18 cellular contexts compared by ENCODE assay signal in genomic region chr3:51985971-51986947, GRCh38. TPM values are rescaled to one million over a fixed set of nuclear protein-coding genes. Genes with fewer than 3 reads are reported as not detected.
DNase-seq lines count a peak whose midpoint lies in the region; ATAC-seq, FAIRE-seq and TF ChIP-seq lines count a peak whose summit lies in the region.
"Had no signal": no experiment of that assay in that cellular context is flagged by ENCODE, and none has a peak within 500 bp of the region (broad histone marks: within the 10 kb centered on the region; RNA-seq: fewer than 3 reads in every experiment).

No MANE protein-coding gene starts in this region.

- peaks cover under 1% of the 10 kb centered on the region for H4K20me1 ChIP-seq in astrocyte (ENCODE audit: insufficient read depth, low read length)

- H3K79me2 ChIP-seq in astrocyte (ENCODE audit: insufficient read depth, low read length) = peaks cover 9% of the 10 kb centered on the region

- POLR2A ChIA-PET in HEK293 (lab: Yijun Ruan, JAX) = interaction anchor here (0.5 to 1.9 kb wide), 3 partner anchors 9 to 16 kb away, joined by 3 to 9 read pairs (median 3); partner anchors contain the start of gene RPL29

- peaks cover 3% of the 10 kb centered on the region for H3K36me3 Mint-ChIP-seq in astrocyte (ENCODE audit: low read depth, unreplicated experiment)
- peaks cover 2% of the 10 kb centered on the region for H3K36me3 Mint-ChIP-seq in nephron (ENCODE audit: low read depth)

- H3K4me3 ChIP-seq in HEK293 (ENCODE audit: low read depth, low read length) = no peak overlapping the region
- H3K4me3 ChIP-seq in astrocyte (ENCODE audit: insufficient read depth, low read depth, low read length) = no peak overlapping the region
- H3K4me3 ChIP-seq: GM23248, SJSA1, thoracic aorta had no signal

- TF ChIP-seq CTCF in HEK293 (tag by site-specific recombination; IDR thresholded peaks at IDR 0.05) (no peak), astrocyte (IDR thresholded peaks at IDR 0.05; ENCODE audit: insufficient read depth, low read depth, low read length) (no peak), nephron (IDR thresholded peaks at IDR 0.05; ENCODE audit: unreplicated experiment in 3 of 3) (no peak)

- CTCF ChIA-PET in HEK293 (lab: Yijun Ruan, JAX) = interaction anchor here (0.7 to 1.1 kb wide), 3 partner anchors 12 to 15 kb away, joined by 3 to 5 read pairs (median 3); partner anchors contain the start of genes ABHD14A and ABHD14B

- no peaks in the 10 kb centered on the region for H3K4me1 ChIP-seq in HEK293 (ENCODE audit: control insufficient read depth, insufficient read depth, low read length)
- H3K4me1 ChIP-seq in astrocyte (ENCODE audit: insufficient read depth, low read length) = peaks cover 15% of the 10 kb centered on the region

- no peak overlapping the region for H3K9ac ChIP-seq in astrocyte (ENCODE audit: low read length)
- H3K9ac ChIP-seq: GM23248, parathyroid adenoma had no signal

- H3K4me1 Mint-ChIP-seq in astrocyte (ENCODE audit: low read depth, unreplicated experiment) = peaks cover 6% of the 10 kb centered on the region
- peaks cover 19% of the 10 kb centered on the region for H3K4me1 Mint-ChIP-seq in nephron

- H3K27me3 Mint-ChIP-seq in astrocyte (ENCODE audit: low read depth, unreplicated experiment) (no peaks in the 10 kb centered on the region), nephron (ENCODE audit: low read depth) (no peaks in the 10 kb centered on the region)

- H2AFZ ChIP-seq in astrocyte (ENCODE audit: low read depth, low read length) = no peak overlapping the region
- H2AFZ ChIP-seq: GM23248, parathyroid adenoma had no signal

- H3K9me3 Mint-ChIP-seq in astrocyte (ENCODE audit: unreplicated experiment) = no peaks in the 10 kb centered on the region
- no peaks in the 10 kb centered on the region for H3K9me3 Mint-ChIP-seq in nephron

- ATAC-seq in GM21825 (IDR thresholded peaks at IDR 0.05; ENCODE audit: unreplicated experiment) = no peak

- H3K27ac Mint-ChIP-seq in astrocyte (ENCODE audit: unreplicated experiment) (peak overlapping the region; percentile 12), nephron (peak overlapping the region in 1 of 3 experiments; percentile 97)

- no peak overlapping the region for H3K4me2 ChIP-seq in astrocyte (ENCODE audit: low read length)

- DNase-seq in astrocyte (ENCODE audit: low read depth) = no peak
- DNase-seq in activated CD8-positive, alpha-beta memory T cell treated with anti-CD3 and anti-CD28 coated beads for 24 hours = no peak
- DNase-seq: activated CD4-positive, alpha-beta T cell treated with anti-CD3 and anti-CD28 coated beads for 4 hours; activated T-cell treated with anti-CD3 and anti-CD28 coated beads, Interleukin-2, amount 50 U/mL, for 48 hours; GM23248; hypothalamus; KG1; NCI-H1048; NCI-H526; stimulated activated CD4-positive, alpha-beta T cell treated with anti-CD3 and anti-CD28 coated beads, Interleukin-4, amount 100 ng/mL, for 1 hour had no signal

- no peak overlapping the region for H3K4me3 Mint-ChIP-seq in astrocyte (ENCODE audit: unreplicated experiment)
- H3K4me3 Mint-ChIP-seq in nephron = peak overlapping the region in 2 of 3 experiments; percentile 16 to 57

- FAIRE-seq in astrocyte (lab: Jason Lieb, UNC) = no peak
- FAIRE-seq: G401.6, GM12891 had no signal

- no peaks in the 10 kb centered on the region for H3K27me3 ChIP-seq in astrocyte (ENCODE audit: insufficient read depth, low read length)
- H3K27me3 ChIP-seq: SJSA1 had no signal

- H3K36me3 ChIP-seq in HEK293 (ENCODE audit: control insufficient read depth in 2 of 2, insufficient read depth in 1 of 2, low read length in 2 of 2) (peaks cover 0 to under 1% of the 10 kb centered on the region in 2 experiments; a peak in 1 of 3 replicates), astrocyte (ENCODE audit: insufficient read depth, low read length) (no peaks in the 10 kb centered on the region)

- H3K9me3 ChIP-seq in HEK293 (ENCODE audit: control insufficient read depth, insufficient read depth, low read depth, low read length) (no peaks in the 10 kb centered on the region), astrocyte (ENCODE audit: insufficient read depth, low read depth, low read length) (no peaks in the 10 kb centered on the region)
- H3K9me3 ChIP-seq: SJSA1, thoracic aorta had no signal

- H3K27ac ChIP-seq in HEK293 (ENCODE audit: extremely low read depth, low read depth, low read length) (no peak overlapping the region), astrocyte (ENCODE audit: low read depth, low read length) (no peak overlapping the region)
- H3K27ac ChIP-seq: GM23248, parathyroid adenoma, SJSA1, thoracic aorta had no signal

TF ChIP-seq in HEK293, 187 proteins besides CTCF, POLR2A, EP300 and RAD21:
- TF ChIP-seq ZNF658 (tag by site-specific recombination; IDR thresholded peaks at IDR 0.05) = no peak
- TF ChIP-seq ZNF768 (tag by site-specific recombination; IDR thresholded peaks at IDR 0.05) = peak; percentile 40; the same call in 1 of the 2 replicates
- TF ChIP-seq ZNF555 (tag by site-specific recombination; conservative IDR thresholded peaks at IDR 0.05) = no peak
- TF ChIP-seq ZNF571 (tag by site-specific recombination; IDR thresholded peaks at IDR 0.05) = no peak

RNA-seq across cellular contexts. Expression of gene ACY1, which starts 2.9 kb away (rescaled TPM):
- 16.4 and 21.1 TPM in 2 replicates for total RNA-seq in astrocyte

RNA-seq across cellular contexts. Expression of gene RPL29, which starts 9.4 kb away (rescaled TPM):
- 768 and 872 TPM in 2 replicates for total RNA-seq in astrocyte

RNA-seq across cellular contexts. Expression of gene ABHD14A, which starts 11.4 kb away (rescaled TPM):
- total RNA-seq in astrocyte = 10.9 and 11.8 TPM in 2 replicates

RNA-seq across cellular contexts. Expression of gene ABHD14B, which starts 12.4 kb away (rescaled TPM):
- total RNA-seq in astrocyte = 10.3 and 12.3 TPM in 2 replicates

RNA-seq across cellular contexts. Expression of gene PCBP4, which starts 19.0 kb away (rescaled TPM):
- total RNA-seq in astrocyte = 95.4 and 102 TPM in 2 replicates
